1 cellular context compared by ENCODE assay signal in genomic region chr18:31626409-31626808, GRCh38.
TF ChIP-seq lines count a peak whose summit lies in the region.

No MANE protein-coding gene starts in this region.

TF ChIP-seq in HepG2, 621 proteins besides CTCF, POLR2A, EP300 and RAD21:
- peak; percentile 44 for TF ChIP-seq TEAD3 (CRISPR knock-in tag; optimal IDR thresholded peaks at IDR 0.05; ENCODE audit: borderline replicate concordance)
- peak; percentile 15; the same call in 1 of the 2 replicates for TF ChIP-seq SRF (IDR thresholded peaks at IDR 0.05; ENCODE audit: low read depth, low read length)
- TF ChIP-seq KDM4B (CRISPR knock-in tag; IDR thresholded peaks at IDR 0.05), result no peak
- TF ChIP-seq, protein P1, sequence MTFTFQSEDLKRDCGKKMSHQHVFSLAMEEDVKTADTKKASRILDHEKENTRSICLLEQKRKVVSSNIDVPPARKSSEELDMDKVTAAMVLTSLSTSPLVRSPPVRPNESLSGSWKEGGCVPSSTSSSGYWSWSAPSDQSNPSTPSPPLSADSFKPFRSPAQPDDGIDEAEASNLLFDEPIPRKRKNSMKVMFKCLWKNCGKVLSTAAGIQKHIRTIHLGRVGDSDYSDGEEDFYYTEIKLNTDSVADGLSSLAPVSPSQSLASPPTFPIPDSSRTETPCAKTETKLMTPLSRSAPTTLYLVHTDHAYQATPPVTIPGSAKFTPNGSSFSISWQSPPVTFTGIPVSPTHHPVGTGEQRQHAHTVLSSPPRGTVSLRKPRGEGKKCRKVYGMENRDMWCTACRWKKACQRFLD (CRISPR knock-in tag; IDR thresholded peaks at IDR 0.05; ENCODE audit: borderline replicate concordance), result no peak
- peak; percentile 79 for TF ChIP-seq SMC3 (IDR thresholded peaks at IDR 0.05; ENCODE audit: low read length)
- peak; percentile 87 for TF ChIP-seq STAG1 (CRISPR knock-in tag; IDR thresholded peaks at IDR 0.05)
- peak; percentile 30; the same call in 1 of the 2 replicates for TF ChIP-seq ZFX (CRISPR knock-in tag; IDR thresholded peaks at IDR 0.05; ENCODE audit: low read depth)
- TF ChIP-seq KDM2A (CRISPR knock-in tag; IDR thresholded peaks at IDR 0.05; ENCODE audit: borderline replicate concordance, low read depth), result peak; percentile 28; the same call in 1 of the 2 replicates
- TF ChIP-seq KLF15 (CRISPR knock-in tag; IDR thresholded peaks at IDR 0.05; ENCODE audit: borderline replicate concordance), result no peak
- TF ChIP-seq FOSL2 (CRISPR knock-in tag; IDR thresholded peaks at IDR 0.05), result peak; percentile 15; the same call in 1 of the 2 replicates
- TF ChIP-seq, protein P2, sequence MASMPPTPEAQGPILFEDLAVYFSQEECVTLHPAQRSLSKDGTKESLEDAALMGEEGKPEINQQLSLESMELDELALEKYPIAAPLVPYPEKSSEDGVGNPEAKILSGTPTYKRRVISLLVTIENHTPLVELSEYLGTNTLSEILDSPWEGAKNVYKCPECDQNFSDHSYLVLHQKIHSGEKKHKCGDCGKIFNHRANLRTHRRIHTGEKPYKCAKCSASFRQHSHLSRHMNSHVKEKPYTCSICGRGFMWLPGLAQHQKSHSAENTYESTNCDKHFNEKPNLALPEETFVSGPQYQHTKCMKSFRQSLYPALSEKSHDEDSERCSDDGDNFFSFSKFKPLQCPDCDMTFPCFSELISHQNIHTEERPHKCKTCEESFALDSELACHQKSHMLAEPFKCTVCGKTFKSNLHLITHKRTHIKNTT (CRISPR knock-in tag; IDR thresholded peaks at IDR 0.05), result no peak
